Comparison of ENCODE assay signal across 28 cellular contexts in the genomic region with DNA sequence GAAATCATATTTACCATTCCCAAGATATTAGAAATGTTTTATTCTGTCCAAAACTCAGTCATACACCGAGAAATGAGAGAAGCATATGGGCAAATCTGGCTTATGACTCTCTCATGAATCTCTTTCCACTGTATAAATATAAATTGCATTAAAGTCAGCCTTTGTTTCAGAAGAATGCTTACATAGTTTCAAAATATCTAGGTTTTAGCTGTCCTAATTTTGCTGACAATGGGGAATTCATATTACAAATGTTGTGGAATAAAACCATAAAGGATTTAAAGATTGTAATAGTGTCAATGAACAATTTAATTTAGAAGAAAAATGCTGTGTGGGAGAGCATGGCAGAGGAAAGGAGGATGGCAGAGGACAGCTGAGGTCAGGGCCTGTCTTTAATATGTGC.
"Had no signal": no experiment of that assay in that cellular context is flagged by ENCODE, and none has a peak within 500 bp of the region (broad histone marks: within the 10 kb centered on the region; RNA-seq: fewer than 3 reads in every experiment).

No MANE protein-coding gene starts in this region.

- H3K4me3 Mint-ChIP-seq: immature natural killer cell; memory B cell; naive B cell; natural killer cell treated with Interleukin-12 subunit alpha and Interleukin-12 subunit beta and Interleukin-15 and Interleukin-18, amount 100 ng/mL, for 72 hours; neural progenitor cell; stimulated activated naive CD8-positive, alpha-beta T cell treated with anti-CD3 and anti-CD28 coated beads, Interleukin-15, amount 100 ng/mL, for 72 hours had no signal

- H3K4me2 ChIP-seq: neural progenitor cell, smooth muscle cell had no signal

- FAIRE-seq: frontal cortex, keratinocyte had no signal

- DNase-seq: dermis blood vessel endothelial cell; effector memory CD4-positive, alpha-beta T cell; erythroblast; esophagus squamous epithelium; hypothalamus; immature natural killer cell; mucosa of descending colon; naive B cell; stimulated activated CD4-positive, alpha-beta T cell treated with anti-CD3 and anti-CD28 coated beads, Interleukin-12 subunit alpha, Interleukin-12 subunit beta, amount 100 ng/mL, for 4 hours; stimulated activated CD4-positive, alpha-beta T cell treated with anti-CD3 and anti-CD28 coated beads, Interleukin-1b, Interleukin-23, amount 100 ng/mL, for 48 hours; stimulated activated CD4-positive, alpha-beta T cell treated with anti-CD3 and anti-CD28 coated beads, Interleukin-4, amount 100 ng/mL, for 1 hour; stimulated activated CD8-positive, alpha-beta memory T cell treated with anti-CD3 and anti-CD28 coated beads, Interleukin-4, amount 100 ng/mL, for 48 hours; stimulated activated naive CD4-positive, alpha-beta T cell; stimulated activated naive CD8-positive, alpha-beta T cell treated with anti-CD3 and anti-CD28 coated beads, Interleukin-15, amount 100 ng/mL, for 72 hours; thyroid gland; trophoblast cell had no signal

- H3K27ac ChIP-seq: coronary artery, esophagus squamous epithelium, neural progenitor cell, parathyroid adenoma, thyroid gland, vagina had no signal

- H3K27me3 ChIP-seq: esophagus squamous epithelium, neural progenitor cell, thyroid gland, vagina had no signal

- ATAC-seq: mucosa of descending colon; natural killer cell treated with Interleukin-12 subunit alpha and Interleukin-12 subunit beta and Interleukin-15 and Interleukin-18, amount 100 ng/mL, for 72 hours; sciatic nerve; stimulated activated naive CD8-positive, alpha-beta T cell treated with anti-CD3 and anti-CD28 coated beads, Interleukin-15, amount 100 ng/mL, for 72 hours had no signal

- H3K27ac Mint-ChIP-seq: immature natural killer cell; memory B cell; naive B cell; natural killer cell treated with Interleukin-12 subunit alpha and Interleukin-12 subunit beta and Interleukin-15 and Interleukin-18, amount 100 ng/mL, for 72 hours; neural progenitor cell; progenitor cell of endocrine pancreas; stimulated activated naive CD8-positive, alpha-beta T cell treated with anti-CD3 and anti-CD28 coated beads, Interleukin-15, amount 100 ng/mL, for 72 hours had no signal

- H3K79me2 ChIP-seq: parathyroid adenoma had no signal

- H2AFZ ChIP-seq: neural progenitor cell, parathyroid adenoma had no signal

- H3K9me3 ChIP-seq: esophagus squamous epithelium, mucosa of descending colon, thyroid gland, vagina had no signal

- H3K4me1 Mint-ChIP-seq: immature natural killer cell; memory B cell; naive B cell; neural progenitor cell; stimulated activated naive CD8-positive, alpha-beta T cell treated with anti-CD3 and anti-CD28 coated beads, Interleukin-15, amount 100 ng/mL, for 72 hours had no signal

- H3K36me3 ChIP-seq: esophagus squamous epithelium, neural progenitor cell, thyroid gland, vagina had no signal

- H3K4me3 ChIP-seq: coronary artery, esophagus squamous epithelium, lung, mucosa of descending colon, neural progenitor cell, smooth muscle cell, thyroid gland, vagina had no signal

- H3K36me3 Mint-ChIP-seq: immature natural killer cell; memory B cell; naive B cell; natural killer cell treated with Interleukin-12 subunit alpha and Interleukin-12 subunit beta and Interleukin-15 and Interleukin-18, amount 100 ng/mL, for 72 hours; neural progenitor cell had no signal

- H3K4me1 ChIP-seq: esophagus squamous epithelium, neural progenitor cell, parathyroid adenoma, thyroid gland, vagina had no signal

- H3K27me3 Mint-ChIP-seq: memory B cell; naive B cell; natural killer cell treated with Interleukin-12 subunit alpha and Interleukin-12 subunit beta and Interleukin-15 and Interleukin-18, amount 100 ng/mL, for 72 hours; progenitor cell of endocrine pancreas had no signal

- H3K9me3 Mint-ChIP-seq: memory B cell; natural killer cell treated with Interleukin-12 subunit alpha and Interleukin-12 subunit beta and Interleukin-15 and Interleukin-18, amount 100 ng/mL, for 72 hours; neural progenitor cell; stimulated activated naive CD8-positive, alpha-beta T cell treated with anti-CD3 and anti-CD28 coated beads, Interleukin-15, amount 100 ng/mL, for 72 hours had no signal
